14 cellular contexts compared by ENCODE assay signal in the genomic region with DNA sequence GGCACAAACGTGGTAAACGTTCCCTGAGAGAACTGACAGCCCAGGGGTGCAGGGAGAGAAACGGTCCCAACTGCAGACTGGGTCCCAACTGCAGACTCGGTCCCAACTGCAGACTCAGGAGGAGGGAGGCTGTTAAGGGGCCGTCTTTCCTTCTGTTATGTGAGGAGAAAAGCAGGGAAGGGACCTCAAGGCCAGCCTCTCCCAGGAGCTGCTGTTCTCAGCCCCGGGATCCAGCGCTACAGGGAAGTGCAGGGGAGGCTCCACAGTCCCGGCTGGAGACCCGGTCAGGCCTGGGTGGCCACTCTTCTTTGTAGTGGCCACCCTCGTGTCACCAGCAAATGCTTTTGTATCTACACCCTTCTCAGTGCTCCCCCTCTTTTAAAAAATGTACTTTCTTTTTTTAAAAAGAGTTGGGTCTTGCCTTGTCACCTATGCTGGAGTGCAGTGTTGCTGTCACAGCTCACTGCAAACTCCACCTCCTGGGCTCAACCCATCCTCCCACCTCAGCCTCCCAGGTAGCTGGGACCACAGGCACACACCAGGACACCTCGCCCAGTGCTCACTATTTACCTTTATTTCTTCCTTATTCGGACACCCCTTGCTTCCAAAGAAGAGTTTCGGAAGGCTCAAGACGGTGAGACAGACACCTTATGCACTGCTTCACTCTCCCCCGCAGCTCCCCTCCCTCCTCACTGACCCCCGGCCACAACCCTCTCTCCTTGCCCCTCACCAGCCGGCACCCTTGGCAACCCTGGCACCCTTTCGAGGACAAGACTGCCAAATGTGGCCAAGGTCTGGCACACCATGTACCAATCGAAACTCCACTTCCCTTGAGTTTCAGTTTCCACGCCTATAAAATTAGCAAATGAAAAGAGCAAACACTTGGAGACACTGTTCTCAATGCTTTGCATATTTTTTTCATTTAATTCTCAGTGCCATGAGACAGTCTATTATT. TPM values are rescaled to one million over a fixed set of nuclear protein-coding genes. Genes with fewer than 3 reads are reported as not detected.
DNase-seq lines count a peak whose midpoint lies in the region; ATAC-seq and TF ChIP-seq lines count a peak whose summit lies in the region.
"Had no signal": no experiment of that assay in that cellular context is flagged by ENCODE, and none has a peak within 500 bp of the region (broad histone marks: within the 10 kb centered on the region; RNA-seq: fewer than 3 reads in every experiment).

No MANE protein-coding gene starts in this region.

- no peak overlapping the region for H3K4me3 ChIP-seq in CD4-positive, CD25-positive, alpha-beta regulatory T cell (ENCODE audit: low read depth, low read length)
- H3K4me3 ChIP-seq in psoas muscle, result no peak overlapping the region
- H3K4me3 ChIP-seq: MG63 had no signal

- no peaks in the 10 kb centered on the region for H3K9me3 Mint-ChIP-seq in CD4-positive, CD25-positive, alpha-beta regulatory T cell
- H3K9me3 Mint-ChIP-seq in activated CD8-positive, alpha-beta T cell treated with anti-CD3 and anti-CD28 coated beads, Interleukin-2, amount 10 ng/mL, durations not matched to agents 7 days and 5 days (ENCODE audit: insufficient read depth), result no peaks in the 10 kb centered on the region
- H3K9me3 Mint-ChIP-seq: activated naive CD4-positive, alpha-beta T cell treated with anti-CD3 and anti-CD28 coated beads for 36 hours; stimulated activated naive CD8-positive, alpha-beta T cell treated with anti-CD3 and anti-CD28 coated beads, Interleukin-15, amount 100 ng/mL, for 72 hours had no signal

- CTCF ChIA-PET in activated CD8-positive, alpha-beta T cell treated with anti-CD3 and anti-CD28 coated beads, Interleukin-2, amount 10 ng/mL, durations not matched to agents 7 days and 5 days (lab: Charles Lee), result interaction anchor here (2.8 kb wide), 1 partner anchor 15 kb away, joined by 11 read pairs; no protein-coding TSS in a partner anchor

- POLR2A ChIA-PET in activated CD8-positive, alpha-beta T cell treated with anti-CD3 and anti-CD28 coated beads, Interleukin-2, amount 10 ng/mL, durations not matched to agents 7 days and 5 days (lab: Charles Lee), result no interaction called here

- no peak for ATAC-seq in CD4-positive, CD25-positive, alpha-beta regulatory T cell (ENCODE audit: low read depth in 2 of 2)
- ATAC-seq in activated CD8-positive, alpha-beta T cell treated with anti-CD3 and anti-CD28 coated beads, Interleukin-2, amount 10 ng/mL, durations not matched to agents 7 days and 5 days, result no peak
- no peak for ATAC-seq in psoas muscle
- no peak for ATAC-seq in GM18873 (IDR thresholded peaks at IDR 0.05; ENCODE audit: low FRiP score, unreplicated experiment)
- ATAC-seq: stimulated activated naive CD8-positive, alpha-beta T cell treated with anti-CD3 and anti-CD28 coated beads, Interleukin-15, amount 100 ng/mL, for 72 hours had no signal

- intact Hi-C loops in psoas muscle (cut with DNase I), result loop anchor here in 1 of 2 donors (2.0 kb wide), 1 partner anchor 13 kb away; no protein-coding TSS in a partner anchor

- no peaks in the 10 kb centered on the region for H3K27me3 Mint-ChIP-seq in CD4-positive, CD25-positive, alpha-beta regulatory T cell
- H3K27me3 Mint-ChIP-seq in activated CD8-positive, alpha-beta T cell treated with anti-CD3 and anti-CD28 coated beads, Interleukin-2, amount 10 ng/mL, durations not matched to agents 7 days and 5 days (ENCODE audit: low read depth), result no peaks in the 10 kb centered on the region
- H3K27me3 Mint-ChIP-seq: stimulated activated naive CD8-positive, alpha-beta T cell treated with anti-CD3 and anti-CD28 coated beads, Interleukin-15, amount 100 ng/mL, for 72 hours had no signal

- no peaks in the 10 kb centered on the region for H3K9me3 ChIP-seq in CD4-positive, CD25-positive, alpha-beta regulatory T cell (ENCODE audit: control insufficient read depth in 2 of 2, low read length in 2 of 2)
- no peaks in the 10 kb centered on the region for H3K9me3 ChIP-seq in psoas muscle
- H3K9me3 ChIP-seq: MG63 had no signal

- peaks cover 35% of the 10 kb centered on the region for H3K36me3 Mint-ChIP-seq in CD4-positive, CD25-positive, alpha-beta regulatory T cell
- H3K36me3 Mint-ChIP-seq in activated CD8-positive, alpha-beta T cell treated with anti-CD3 and anti-CD28 coated beads, Interleukin-2, amount 10 ng/mL, durations not matched to agents 7 days and 5 days (ENCODE audit: low read depth), result peaks cover 46% of the 10 kb centered on the region

- TF ChIP-seq CTCF in psoas muscle (IDR thresholded peaks at IDR 0.05), result no peak

- WGBS in psoas muscle, 3 donors, result 55 to 71% (median 57%) methylated on average over 20 of the region's 20 CpGs

- peaks cover 8 to 59% (median 39%) of the 10 kb centered on the region in 4 donors for H3K4me1 Mint-ChIP-seq in CD4-positive, CD25-positive, alpha-beta regulatory T cell
- peaks cover 23% of the 10 kb centered on the region for H3K4me1 Mint-ChIP-seq in activated CD8-positive, alpha-beta T cell treated with anti-CD3 and anti-CD28 coated beads, Interleukin-2, amount 10 ng/mL, durations not matched to agents 7 days and 5 days (ENCODE audit: low read depth)

- H3K4me3 Mint-ChIP-seq in CD4-positive, CD25-positive, alpha-beta regulatory T cell, result no peak overlapping the region
- H3K4me3 Mint-ChIP-seq in activated CD8-positive, alpha-beta T cell treated with anti-CD3 and anti-CD28 coated beads, Interleukin-2, amount 10 ng/mL, durations not matched to agents 7 days and 5 days, result no peak overlapping the region
- H3K4me3 Mint-ChIP-seq: activated naive CD4-positive, alpha-beta T cell treated with anti-CD3 and anti-CD28 coated beads for 36 hours; stimulated activated naive CD8-positive, alpha-beta T cell treated with anti-CD3 and anti-CD28 coated beads, Interleukin-15, amount 100 ng/mL, for 72 hours had no signal

- H3K36me3 ChIP-seq in CD4-positive, CD25-positive, alpha-beta regulatory T cell (ENCODE audit: control insufficient read depth, insufficient read depth, low read length), result peaks cover 34% of the 10 kb centered on the region
- H3K36me3 ChIP-seq in psoas muscle (ENCODE audit: insufficient read depth in 1 of 2, low read depth in 1 of 2), result peaks cover 0 to 5% of the 10 kb centered on the region in 2 donors

- no peaks in the 10 kb centered on the region for H3K27me3 ChIP-seq in CD4-positive, CD25-positive, alpha-beta regulatory T cell (ENCODE audit: control insufficient read depth, insufficient read depth, low read length)
- H3K27me3 ChIP-seq in psoas muscle (ENCODE audit: insufficient read depth in 3 of 3, low read length in 2 of 3), result no peaks in the 10 kb centered on the region
- H3K27me3 ChIP-seq: MG63 had no signal

- no peak for DNase-seq in CD4-positive, CD25-positive, alpha-beta regulatory T cell
- no peak for DNase-seq in activated CD8-positive, alpha-beta T cell treated with anti-CD3 and anti-CD28 coated beads, Interleukin-2, amount 10 ng/mL, durations not matched to agents 7 days and 5 days
- DNase-seq in inferior parietal cortex (ENCODE audit: extremely low spot score) (peak; percentile 27), psoas muscle (no peak), NCI-H1092 (lab: John Stamatoyannopoulos, UW) (no peak), SIG-M5 treated with dmso at 0.1 percent for 504 hours (lab: John Stamatoyannopoulos, UW; ENCODE audit: unreplicated experiment) (no peak)
- no peak for DNase-seq in central memory CD4-positive, alpha-beta T cell
- DNase-seq: activated naive CD4-positive, alpha-beta T cell treated with anti-CD3 and anti-CD28 coated beads for 36 hours; Calu3; left cardiac atrium; NK-92 treated with Interleukin-12 subunit alpha and Interleukin-12 subunit beta, amount 100 ng/mL, for 24 hours; stimulated activated naive CD8-positive, alpha-beta T cell treated with anti-CD3 and anti-CD28 coated beads, Interleukin-15, amount 100 ng/mL, for 72 hours had no signal

- H3K4me1 ChIP-seq in CD4-positive, CD25-positive, alpha-beta regulatory T cell (ENCODE audit: control insufficient read depth, insufficient read depth, low read length, poor library complexity, severe bottlenecking), result peaks cover 10% of the 10 kb centered on the region
- peaks cover 58% of the 10 kb centered on the region for H3K4me1 ChIP-seq in psoas muscle

- H3K27ac ChIP-seq in CD4-positive, CD25-positive, alpha-beta regulatory T cell (ENCODE audit: insufficient read depth, low read length, poor library complexity, severe bottlenecking), result no peak overlapping the region
- peak overlapping the region; percentile 46 for H3K27ac ChIP-seq in psoas muscle

- H3K27ac Mint-ChIP-seq in CD4-positive, CD25-positive, alpha-beta regulatory T cell, result peak overlapping the region in 2 of 3 donors; percentile 67 to 87
- peak overlapping the region; percentile 34 for H3K27ac Mint-ChIP-seq in activated CD8-positive, alpha-beta T cell treated with anti-CD3 and anti-CD28 coated beads, Interleukin-2, amount 10 ng/mL, durations not matched to agents 7 days and 5 days
- H3K27ac Mint-ChIP-seq: activated naive CD4-positive, alpha-beta T cell treated with anti-CD3 and anti-CD28 coated beads for 36 hours; stimulated activated naive CD8-positive, alpha-beta T cell treated with anti-CD3 and anti-CD28 coated beads, Interleukin-15, amount 100 ng/mL, for 72 hours had no signal

RNA-seq across cellular contexts. Expression of gene CAPN2, which starts 21.8 kb away (rescaled TPM):
- 278 TPM for total RNA-seq in CD4-positive, CD25-positive, alpha-beta regulatory T cell
- 100 to 1,000 TPM; 132 to 191 (median 150) TPM for polyA plus RNA-seq in CD4-positive, CD25-positive, alpha-beta regulatory T cell
- total RNA-seq in activated CD8-positive, alpha-beta T cell treated with anti-CD3 and anti-CD28 coated beads, Interleukin-2, amount 10 ng/mL, durations not matched to agents 7 days and 5 days, result 100 to 1,000 TPM; 176 to 178 TPM
- 100 to 1,000 TPM in 3 of 4 donors, 10 to 100 TPM in 1; 77.1 to 151 (median 105) TPM for total RNA-seq in psoas muscle
- polyA plus RNA-seq in psoas muscle, result 100 to 1,000 TPM in 1 of 3 donors, 10 to 100 TPM in 2; 47.6 to 157 (median 73.2) TPM
